Comparison of ENCODE assay signal across 17 cellular contexts in genomic region chr11:47348131-47348802, GRCh38. TPM values are rescaled to one million over a fixed set of nuclear protein-coding genes. Genes with fewer than 3 reads are reported as not detected.
DNase-seq lines count a peak whose midpoint lies in the region; ATAC-seq and TF ChIP-seq lines count a peak whose summit lies in the region.
"Had no signal": no experiment of that assay in that cellular context is flagged by ENCODE, and none has a peak within 500 bp of the region (broad histone marks: within the 10 kb centered on the region; RNA-seq: fewer than 3 reads in every experiment).

No MANE protein-coding gene starts in this region.

- no peak overlapping the region for H2AK5ac ChIP-seq in mesendoderm (ENCODE audit: low read length)

- H2BK120ac ChIP-seq in mesendoderm (ENCODE audit: low read depth, low read length): no peak overlapping the region

- H3K4ac ChIP-seq in mesendoderm (ENCODE audit: low read depth, low read length): no peak overlapping the region

- H3K36me3 ChIP-seq in heart left ventricle: peaks cover 0 to 78% (median 27%) of the 10 kb centered on the region in 9 donors
- peaks cover 80% of the 10 kb centered on the region for H3K36me3 ChIP-seq in right atrium auricular region
- H3K36me3 ChIP-seq in osteoblast (ENCODE audit: insufficient read depth, low read length): no peaks in the 10 kb centered on the region
- no peaks in the 10 kb centered on the region for H3K36me3 ChIP-seq in mesendoderm (ENCODE audit: control insufficient read depth, insufficient read depth, low read length)
- H3K36me3 ChIP-seq in SK-N-SH (replicated peaks in 1 of 2; ENCODE audit: control insufficient read depth in 1 of 2, insufficient read depth in 2 of 2, low read length in 1 of 2): no peaks in the 10 kb centered on the region
- H3K36me3 ChIP-seq: BE2C had no signal

- H4K8ac ChIP-seq in mesendoderm (ENCODE audit: low read depth, low read length): no peak overlapping the region

- H2AFZ ChIP-seq in osteoblast (ENCODE audit: low read length) (no peak overlapping the region), SK-N-SH (ENCODE audit: low read depth) (no peak overlapping the region)
- H2AFZ ChIP-seq: GM23248 had no signal

- H3K4me3 ChIP-seq in heart left ventricle (peak overlapping the region in 10 of 12 donors; percentile 20 to 95 (median 66)), right atrium auricular region (peak overlapping the region in 1 of 2 donors; percentile 61), osteoblast (ENCODE audit: insufficient read depth, low read length) (no peak overlapping the region), mesendoderm (ENCODE audit: low read length) (no peak overlapping the region), SK-N-SH (ENCODE audit: low read depth in 2 of 2, low read length in 1 of 2) (no peak overlapping the region)
- H3K4me3 ChIP-seq: A549, GM12878, GM23248 had no signal

- ATAC-seq in heart left ventricle (no peak), left cardiac atrium (no peak)

- H3K9ac ChIP-seq in mesendoderm (ENCODE audit: low read length): no peak overlapping the region
- no peak overlapping the region for H3K9ac ChIP-seq in SK-N-SH
- H3K9ac ChIP-seq: GM23248 had no signal

- POLR2A ChIA-PET in SK-N-SH (lab: Yijun Ruan, JAX): no interaction called here

- no peak overlapping the region for H3K23ac ChIP-seq in mesendoderm (ENCODE audit: low read length)

- H3K9me3 ChIP-seq in heart left ventricle (no peaks in the 10 kb centered on the region), right atrium auricular region (no peaks in the 10 kb centered on the region), osteoblast (ENCODE audit: low read depth, low read length) (no peaks in the 10 kb centered on the region), SK-N-SH (no peaks in the 10 kb centered on the region)
- H3K9me3 ChIP-seq: A549, BE2C had no signal

- WGBS in heart left ventricle, 4 donors: 42 to 57% (median 49%) methylated on average over 22 to 24 of the region's 24 CpGs
- no CpG with 5 or more reads among the region's 24 CpGs for WGBS in mesendoderm (ENCODE audit: extremely low coverage, insufficient coverage, low lambda C conversion rate)
- 76% methylated on average over 23 of the region's 24 CpGs for WGBS in SK-N-SH (ENCODE audit: low lambda C conversion rate)

- H3F3A ChIP-seq in SK-N-SH (replicated peaks; ENCODE audit: insufficient read depth): no peaks in the 10 kb centered on the region

- no peaks in the 10 kb centered on the region for H3K79me1 ChIP-seq in mesendoderm (ENCODE audit: low read length)

- TF ChIP-seq RAD21 in SK-N-SH (IDR thresholded peaks at IDR 0.05; ENCODE audit: low read length): no peak

- no peak overlapping the region for H3K56ac ChIP-seq in mesendoderm (ENCODE audit: low read length)

- no peaks in the 10 kb centered on the region for H3K27me3 ChIP-seq in heart left ventricle
- H3K27me3 ChIP-seq in right atrium auricular region: no peaks in the 10 kb centered on the region
- peaks cover 5% of the 10 kb centered on the region for H3K27me3 ChIP-seq in osteoblast (ENCODE audit: insufficient read depth, low read length)
- no peaks in the 10 kb centered on the region for H3K27me3 ChIP-seq in mesendoderm (ENCODE audit: insufficient read depth, low read length, poor library complexity)
- H3K27me3 ChIP-seq in SK-N-SH (ENCODE audit: insufficient read depth): no peaks in the 10 kb centered on the region
- H3K27me3 ChIP-seq: BE2C had no signal

- TF ChIP-seq EP300 in SK-N-SH (IDR thresholded peaks at IDR 0.05; ENCODE audit: borderline replicate concordance in 1 of 2, low read depth in 1 of 2, low read length in 1 of 2): no peak

- intact Hi-C loops in heart left ventricle (cut with DNase I): no loop called here
- intact Hi-C loops in left cardiac atrium (cut with DNase I): no loop called here

- DNase-seq in heart left ventricle: peak in 3 of 5 donors; percentile 23 to 33 (median 31)
- no peak for DNase-seq in left cardiac atrium
- DNase-seq in RPMI8226: peak; percentile 2
- DNase-seq in right atrium auricular region (ENCODE audit: low spot score): no peak
- peak; percentile 62 for DNase-seq in osteoblast (ENCODE audit: insufficient read length, low spot score, missing footprints)
- no peak for DNase-seq in mesendoderm
- no peak for DNase-seq in SK-N-SH
- DNase-seq: CD4-positive, alpha-beta memory T cell; DMS79 had no signal

- H3K27ac ChIP-seq in heart left ventricle (peak overlapping the region in 7 of 12 donors; percentile 6 to 97 (median 59)), right atrium auricular region (peak overlapping the region; percentile 4 to 43), osteoblast (ENCODE audit: low read depth, low read length) (no peak overlapping the region), mesendoderm (ENCODE audit: low read depth, low read length) (no peak overlapping the region), SK-N-SH (ENCODE audit: low read depth in 2 of 2, low read length in 1 of 2) (no peak overlapping the region)
- H3K27ac ChIP-seq: A549, C4-2B, GM23248, HL-60 had no signal

- no peak overlapping the region for H2BK15ac ChIP-seq in mesendoderm (replicated peaks; ENCODE audit: low read depth)

- no peaks in the 10 kb centered on the region for H4K20me1 ChIP-seq in osteoblast (ENCODE audit: insufficient read depth, low read length)
- no peaks in the 10 kb centered on the region for H4K20me1 ChIP-seq in SK-N-SH (ENCODE audit: insufficient read depth)

- CTCF ChIA-PET in SK-N-SH (lab: Yijun Ruan, JAX): interaction anchor here (1.2 to 4.7 kb wide), 2 partner anchors 89 to 186 kb away, joined by 3 to 28 read pairs; partner anchors contain the start of gene NR1H3

- no peak for TF ChIP-seq POLR2A in heart left ventricle (IDR thresholded peaks at IDR 0.05)

- H3K18ac ChIP-seq in mesendoderm (ENCODE audit: low read length): no peak overlapping the region

- H3K9me2 ChIP-seq in SK-N-SH: no peaks in the 10 kb centered on the region

- H4K5ac ChIP-seq in mesendoderm (ENCODE audit: low read length): no peak overlapping the region

- H3K4me1 ChIP-seq in heart left ventricle (peaks cover 0 to 54% (median 6%) of the 10 kb centered on the region in 12 donors), right atrium auricular region (peaks cover 0 to 17% of the 10 kb centered on the region in 2 donors), osteoblast (ENCODE audit: insufficient read depth, low read length) (no peaks in the 10 kb centered on the region), mesendoderm (ENCODE audit: control insufficient read depth, low read depth, low read length) (peaks cover 2% of the 10 kb centered on the region), SK-N-SH (ENCODE audit: control insufficient read depth in 1 of 2, insufficient read depth in 2 of 2, low read depth in 1 of 2, low read length in 1 of 2) (peaks cover 0 to 7% of the 10 kb centered on the region in 2 experiments; a peak in 1 of 4 replicates)
- H3K4me1 ChIP-seq: A549 had no signal

- no peak for TF ChIP-seq CTCF in heart left ventricle (IDR thresholded peaks at IDR 0.05)
- no peak for TF ChIP-seq CTCF in right atrium auricular region (IDR thresholded peaks at IDR 0.05)
- TF ChIP-seq CTCF in osteoblast (IDR thresholded peaks at IDR 0.05; ENCODE audit: extremely low read depth, low read depth, low read length): no peak
- no peak for TF ChIP-seq CTCF in SK-N-SH (IDR thresholded peaks at IDR 0.05)

- H3K79me2 ChIP-seq in osteoblast (ENCODE audit: insufficient read depth, low read length) (no peaks in the 10 kb centered on the region), mesendoderm (ENCODE audit: control insufficient read depth, insufficient read depth, low read length) (no peaks in the 10 kb centered on the region), SK-N-SH (ENCODE audit: insufficient read depth) (no peaks in the 10 kb centered on the region)

- H2BK5ac ChIP-seq in mesendoderm (ENCODE audit: low read length): no peak overlapping the region

- H3K4me2 ChIP-seq in osteoblast (ENCODE audit: insufficient read depth, low read length) (no peak overlapping the region), mesendoderm (ENCODE audit: low read length) (no peak overlapping the region), SK-N-SH (no peak overlapping the region)
- H3K4me2 ChIP-seq: A549 had no signal

TF ChIP-seq in SK-N-SH, 30 proteins besides CTCF, POLR2A, EP300 and RAD21:
- TF ChIP-seq ZBTB33 (IDR thresholded peaks at IDR 0.05; ENCODE audit: borderline replicate concordance, low read depth) (no peak), NFIC (IDR thresholded peaks at IDR 0.05; ENCODE audit: borderline replicate concordance) (no peak)

RNA-seq across cellular contexts. Expression of gene MYBPC3, which starts 4.2 kb away (rescaled TPM):
- total RNA-seq in heart left ventricle: 1,000 to 10,000 TPM; 1,340 to 3,074 (median 2,074) TPM
- 1,000 to 10,000 TPM in 1 of 2 donors, 100 to 1,000 TPM in 1; 425 to 1,204 TPM for polyA plus RNA-seq in heart left ventricle
- total RNA-seq in left cardiac atrium: 1,000 to 10,000 TPM in 1 of 2 donors, 100 to 1,000 TPM in 1; 966 to 1,049 TPM
- total RNA-seq in right atrium auricular region: 1,000 to 10,000 TPM in 1 of 2 donors, 100 to 1,000 TPM in 1; 797 to 1,210 TPM
- not detected in 2 replicates for total RNA-seq in osteoblast
- polyA plus RNA-seq in mesendoderm (2013, experiment 1 of 2): not detected
- polyA plus RNA-seq in mesendoderm (2013, experiment 2 of 2): not detected
- not detected in 2 replicates for polyA plus RNA-seq in SK-N-SH (2012; rRNA removed)
- polyA plus RNA-seq in SK-N-SH (2012; cell fraction: cytosol; rRNA removed): not detected in 2 replicates
- polyA plus RNA-seq in SK-N-SH (2012; cell fraction: nucleus; rRNA removed): not detected in 2 replicates
- total RNA-seq: CD4-positive, alpha-beta memory T cell; G401; GM12878; GM23248 had no signal
- polyA plus RNA-seq: AG04450; CD4-positive, alpha-beta memory T cell; GM23248 had no signal

RNA-seq across cellular contexts. Expression of gene SPI1, which starts 30.1 kb away (rescaled TPM):
- 10 to 100 TPM in 4 of 9 donors, 1 to 10 TPM in 5; 2.8 to 78.9 (median 8.5) TPM for total RNA-seq in heart left ventricle
- 1 to 10 TPM; 4.3 to 7.7 TPM for polyA plus RNA-seq in heart left ventricle
- 10 to 100 TPM; 19.5 to 31.4 TPM for total RNA-seq in left cardiac atrium
- 10 to 100 TPM in 1 of 2 donors, 1 to 10 TPM in 1; 7.5 to 23.1 TPM for total RNA-seq in right atrium auricular region
- not detected in 2 replicates for total RNA-seq in osteoblast
- polyA plus RNA-seq in mesendoderm (2013, experiment 1 of 2): 0.70 TPM
- 0.63 TPM for polyA plus RNA-seq in mesendoderm (2013, experiment 2 of 2)
- polyA plus RNA-seq in SK-N-SH (2012; rRNA removed): 0.19 TPM in 1 of 2 replicates, not detected in the other
- polyA plus RNA-seq in SK-N-SH (2012; cell fraction: cytosol; rRNA removed): 0.08 and 0.09 TPM in 2 replicates
- 0.06 and 0.31 TPM in 2 replicates for polyA plus RNA-seq in SK-N-SH (2012; cell fraction: nucleus; rRNA removed)
- total RNA-seq: G401, GM23248 had no signal
- polyA plus RNA-seq: AG04450 had no signal

Comparison
In these comparisons a context has a peak if more than half of its experiments do, and no peak if none do; other contexts are left out.
1. DNase-seq: peak in heart left ventricle (3 of 5), RPMI8226 (single experiment) and osteoblast (single experiment); none in left cardiac atrium (single experiment), right atrium auricular region (single experiment), mesendoderm (single experiment) and SK-N-SH (single experiment).
2. H3K27ac ChIP-seq: peak in heart left ventricle (7 of 12) and right atrium auricular region (2 of 2); none in osteoblast (single experiment), mesendoderm (single experiment) and SK-N-SH (0 of 2).
3. H3K4me3 ChIP-seq: peak in heart left ventricle (10 of 12); none in osteoblast (single experiment), mesendoderm (single experiment) and SK-N-SH (0 of 2).
4. RNA of gene MYBPC3, which starts 4.2 kb away (total RNA-seq): 1,340 to 3,074 TPM in heart left ventricle, 797 to 1,210 TPM in right atrium auricular region and 966 to 1,049 TPM in left cardiac atrium; not detected in osteoblast; every median in the first group is over 100 times any median in the second.